ENCODE assay signal across 1 cellular context in genomic region chr6:10957414-10957886, GRCh38.
A peak's percentile ranks its signal among the peaks of the same experiment; 100 is the strongest.
TF ChIP-seq lines count a peak whose summit lies in the region.

No MANE protein-coding gene starts in this region.

TF ChIP-seq in HepG2, 621 proteins besides CTCF, POLR2A, EP300 and RAD21 (continued from another document and continues in another):
- TF ChIP-seq ZNF770 (CRISPR knock-in tag; IDR thresholded peaks at IDR 0.05) (peak; percentile 95), ZNF33A (CRISPR knock-in tag; IDR thresholded peaks at IDR 0.05; ENCODE audit: borderline replicate concordance) (no peak), ZNF790 (CRISPR knock-in tag; IDR thresholded peaks at IDR 0.05; ENCODE audit: borderline replicate concordance) (no peak), ARID2 (CRISPR knock-in tag; IDR thresholded peaks at IDR 0.05; ENCODE audit: borderline replicate concordance) (no peak), NFKBIZ (CRISPR knock-in tag; IDR thresholded peaks at IDR 0.05) (peak; percentile 79), HNRNPL (IDR thresholded peaks at IDR 0.05; ENCODE audit: low read depth, low read length) (no peak), ZNF335 (CRISPR knock-in tag; IDR thresholded peaks at IDR 0.05) (0 out of 2 replicates have a peak, but pooled peaks have one; percentile 28), KDM1A (CRISPR knock-in tag; IDR thresholded peaks at IDR 0.05) (peak; percentile 26; the same call in 1 of the 2 replicates), ZNF234 (CRISPR knock-in tag; conservative IDR thresholded peaks at IDR 0.05) (no peak), KIAA2018 (CRISPR knock-in tag; IDR thresholded peaks at IDR 0.05; ENCODE audit: borderline replicate concordance) (no peak), ZNF614 (CRISPR knock-in tag; IDR thresholded peaks at IDR 0.05; ENCODE audit: borderline replicate concordance) (peak; percentile 76; the same call in 1 of the 2 replicates), ZNF564 (CRISPR knock-in tag; IDR thresholded peaks at IDR 0.05) (no peak), HMG20A (CRISPR knock-in tag; IDR thresholded peaks at IDR 0.05; ENCODE audit: borderline replicate concordance) (peak; percentile 92; the same call in 1 of the 2 replicates), ATF1 (CRISPR knock-in tag; IDR thresholded peaks at IDR 0.05) (0 out of 2 replicates have a peak, but pooled peaks have one; percentile 35), ZKSCAN5 (CRISPR knock-in tag; IDR thresholded peaks at IDR 0.05) (peak; percentile 46; the same call in 1 of the 2 replicates), ELF3 (CRISPR knock-in tag; IDR thresholded peaks at IDR 0.05) (peak; percentile 75), PRDM10 (CRISPR knock-in tag; IDR thresholded peaks at IDR 0.05; ENCODE audit: low read depth) (peak; percentile 96), SIN3B (IDR thresholded peaks at IDR 0.05; ENCODE audit: low read length) (no peak), SRSF4 (IDR thresholded peaks at IDR 0.05; ENCODE audit: low read depth, low read length, poor library complexity, severe bottlenecking) (no peak), NCOA1 (CRISPR knock-in tag; IDR thresholded peaks at IDR 0.05) (no peak), ZNF34 (CRISPR knock-in tag; IDR thresholded peaks at IDR 0.05; ENCODE audit: borderline replicate concordance) (no peak), ZNF484 (CRISPR knock-in tag; IDR thresholded peaks at IDR 0.05; ENCODE audit: borderline replicate concordance, low read depth) (no peak), ZNF343 (CRISPR knock-in tag; IDR thresholded peaks at IDR 0.05) (no peak), ZNF567 (CRISPR knock-in tag; IDR thresholded peaks at IDR 0.05; ENCODE audit: borderline replicate concordance) (no peak), ZNF891 (CRISPR knock-in tag; IDR thresholded peaks at IDR 0.05) (no peak), HNRNPH1 (optimal IDR thresholded peaks at IDR 0.05; ENCODE audit: low read depth, low read length) (no peak), ZKSCAN1 (IDR thresholded peaks at IDR 0.05; ENCODE audit: low read length) (no peak), ZMYM4 (CRISPR knock-in tag; IDR thresholded peaks at IDR 0.05) (peak; percentile 92)
- TF ChIP-seq, protein P1, sequence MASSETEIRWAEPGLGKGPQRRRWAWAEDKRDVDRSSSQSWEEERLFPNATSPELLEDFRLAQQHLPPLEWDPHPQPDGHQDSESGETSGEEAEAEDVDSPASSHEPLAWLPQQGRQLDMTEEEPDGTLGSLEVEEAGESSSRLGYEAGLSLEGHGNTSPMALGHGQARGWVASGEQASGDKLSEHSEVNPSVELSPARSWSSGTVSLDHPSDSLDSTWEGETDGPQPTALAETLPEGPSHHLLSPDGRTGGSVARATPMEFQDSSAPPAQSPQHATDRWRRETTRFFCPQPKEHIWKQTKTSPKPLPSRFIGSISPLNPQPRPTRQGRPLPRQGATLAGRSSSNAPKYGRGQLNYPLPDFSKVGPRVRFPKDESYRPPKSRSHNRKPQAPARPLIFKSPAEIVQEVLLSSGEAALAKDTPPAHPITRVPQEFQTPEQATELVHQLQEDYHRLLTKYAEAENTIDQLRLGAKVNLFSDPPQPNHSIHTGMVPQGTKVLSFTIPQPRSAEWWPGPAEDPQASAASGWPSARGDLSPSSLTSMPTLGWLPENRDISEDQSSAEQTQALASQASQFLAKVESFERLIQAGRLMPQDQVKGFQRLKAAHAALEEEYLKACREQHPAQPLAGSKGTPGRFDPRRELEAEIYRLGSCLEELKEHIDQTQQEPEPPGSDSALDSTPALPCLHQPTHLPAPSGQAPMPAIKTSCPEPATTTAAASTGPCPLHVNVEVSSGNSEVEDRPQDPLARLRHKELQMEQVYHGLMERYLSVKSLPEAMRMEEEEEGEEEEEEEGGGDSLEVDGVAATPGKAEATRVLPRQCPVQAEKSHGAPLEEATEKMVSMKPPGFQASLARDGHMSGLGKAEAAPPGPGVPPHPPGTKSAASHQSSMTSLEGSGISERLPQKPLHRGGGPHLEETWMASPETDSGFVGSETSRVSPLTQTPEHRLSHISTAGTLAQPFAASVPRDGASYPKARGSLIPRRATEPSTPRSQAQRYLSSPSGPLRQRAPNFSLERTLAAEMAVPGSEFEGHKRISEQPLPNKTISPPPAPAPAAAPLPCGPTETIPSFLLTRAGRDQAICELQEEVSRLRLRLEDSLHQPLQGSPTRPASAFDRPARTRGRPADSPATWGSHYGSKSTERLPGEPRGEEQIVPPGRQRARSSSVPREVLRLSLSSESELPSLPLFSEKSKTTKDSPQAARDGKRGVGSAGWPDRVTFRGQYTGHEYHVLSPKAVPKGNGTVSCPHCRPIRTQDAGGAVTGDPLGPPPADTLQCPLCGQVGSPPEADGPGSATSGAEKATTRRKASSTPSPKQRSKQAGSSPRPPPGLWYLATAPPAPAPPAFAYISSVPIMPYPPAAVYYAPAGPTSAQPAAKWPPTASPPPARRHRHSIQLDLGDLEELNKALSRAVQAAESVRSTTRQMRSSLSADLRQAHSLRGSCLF (CRISPR knock-in tag; IDR thresholded peaks at IDR 0.05; ENCODE audit: borderline replicate concordance) = no peak
- TF ChIP-seq, protein P2, sequence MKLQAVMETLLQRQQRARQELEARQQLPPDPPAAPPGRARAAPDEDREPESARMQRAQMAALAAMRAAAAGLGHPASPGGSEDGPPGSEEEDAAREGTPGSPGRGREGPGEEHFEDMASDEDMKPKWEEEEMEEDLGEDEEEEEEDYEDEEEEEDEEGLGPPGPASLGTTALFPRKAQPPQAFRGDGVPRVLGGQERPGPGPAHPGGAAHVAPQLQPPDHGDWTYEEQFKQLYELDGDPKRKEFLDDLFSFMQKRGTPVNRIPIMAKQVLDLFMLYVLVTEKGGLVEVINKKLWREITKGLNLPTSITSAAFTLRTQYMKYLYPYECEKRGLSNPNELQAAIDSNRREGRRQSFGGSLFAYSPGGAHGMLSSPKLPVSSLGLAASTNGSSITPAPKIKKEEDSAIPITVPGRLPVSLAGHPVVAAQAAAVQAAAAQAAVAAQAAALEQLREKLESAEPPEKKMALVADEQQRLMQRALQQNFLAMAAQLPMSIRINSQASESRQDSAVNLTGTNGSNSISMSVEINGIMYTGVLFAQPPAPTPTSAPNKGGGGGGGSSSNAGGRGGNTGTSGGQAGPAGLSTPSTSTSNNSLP (IDR thresholded peaks at IDR 0.05; ENCODE audit: low read depth, low read length) = 0 out of 2 replicates have a peak, but pooled peaks have one; percentile 11
- TF ChIP-seq, protein P3, sequence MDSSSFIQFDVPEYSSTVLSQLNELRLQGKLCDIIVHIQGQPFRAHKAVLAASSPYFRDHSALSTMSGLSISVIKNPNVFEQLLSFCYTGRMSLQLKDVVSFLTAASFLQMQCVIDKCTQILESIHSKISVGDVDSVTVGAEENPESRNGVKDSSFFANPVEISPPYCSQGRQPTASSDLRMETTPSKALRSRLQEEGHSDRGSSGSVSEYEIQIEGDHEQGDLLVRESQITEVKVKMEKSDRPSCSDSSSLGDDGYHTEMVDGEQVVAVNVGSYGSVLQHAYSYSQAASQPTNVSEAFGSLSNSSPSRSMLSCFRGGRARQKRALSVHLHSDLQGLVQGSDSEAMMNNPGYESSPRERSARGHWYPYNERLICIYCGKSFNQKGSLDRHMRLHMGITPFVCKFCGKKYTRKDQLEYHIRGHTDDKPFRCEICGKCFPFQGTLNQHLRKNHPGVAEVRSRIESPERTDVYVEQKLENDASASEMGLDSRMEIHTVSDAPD (CRISPR knock-in tag; IDR thresholded peaks at IDR 0.05) = no peak
